ENCODE assay signal across 2 cellular contexts in the genomic region with DNA sequence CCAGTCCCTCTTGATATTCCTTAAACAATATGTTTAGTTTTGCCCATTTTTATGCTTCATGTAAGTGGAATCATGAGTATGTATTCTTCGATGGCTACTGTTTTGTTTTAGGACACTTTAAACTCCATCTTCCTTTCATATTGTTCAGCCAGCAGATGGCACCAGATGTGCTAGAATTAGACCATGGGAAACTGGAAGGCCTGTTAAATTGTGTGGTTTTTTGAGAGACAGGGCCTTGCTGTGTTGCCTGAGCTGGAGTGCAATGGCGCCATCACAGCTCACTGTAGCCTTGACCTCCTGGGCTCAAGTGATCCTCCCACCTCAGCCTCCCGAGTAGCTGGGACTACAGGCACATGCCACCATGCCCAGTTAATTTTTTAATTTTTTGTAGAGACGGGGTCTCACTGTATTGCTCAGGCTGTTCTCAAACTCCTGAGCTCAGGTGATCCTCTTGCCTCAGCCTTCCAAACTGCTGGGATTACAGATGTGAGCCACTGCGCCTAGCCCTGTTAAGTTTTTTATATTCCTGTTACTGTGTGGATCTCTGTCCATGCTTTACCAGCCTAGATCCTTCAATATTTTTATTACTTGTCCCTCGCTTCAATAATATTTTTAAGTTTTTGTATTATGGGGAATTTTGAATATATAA.
TF ChIP-seq lines count a peak whose summit lies in the region.

No MANE protein-coding gene starts in this region.

TF ChIP-seq in HEK293, 187 proteins besides CTCF, POLR2A, EP300 and RAD21:
- TF ChIP-seq ZNF654 (tag by site-specific recombination; IDR thresholded peaks at IDR 0.05; ENCODE audit: low read depth), result peak; percentile 71

TF ChIP-seq in GM12878, 131 proteins besides CTCF, POLR2A, EP300 and RAD21:
- 0 out of 2 replicates have a peak, but pooled peaks have one; percentile 19 for TF ChIP-seq YY1 (IDR thresholded peaks at IDR 0.05; ENCODE audit: low read depth, low read length)
- peak; percentile 23; the same call in 1 of the 2 replicates for TF ChIP-seq RUNX3 (IDR thresholded peaks at IDR 0.05; ENCODE audit: low read length)
- peak; percentile 86 for TF ChIP-seq PKNOX1 (IDR thresholded peaks at IDR 0.05)
- peak; percentile 13; the same call in 1 of the 2 replicates for TF ChIP-seq SMC3 (IDR thresholded peaks at IDR 0.05; ENCODE audit: borderline replicate concordance, low read length)
